Comparison of ENCODE assay signal across 15 cellular contexts in the genomic region with DNA sequence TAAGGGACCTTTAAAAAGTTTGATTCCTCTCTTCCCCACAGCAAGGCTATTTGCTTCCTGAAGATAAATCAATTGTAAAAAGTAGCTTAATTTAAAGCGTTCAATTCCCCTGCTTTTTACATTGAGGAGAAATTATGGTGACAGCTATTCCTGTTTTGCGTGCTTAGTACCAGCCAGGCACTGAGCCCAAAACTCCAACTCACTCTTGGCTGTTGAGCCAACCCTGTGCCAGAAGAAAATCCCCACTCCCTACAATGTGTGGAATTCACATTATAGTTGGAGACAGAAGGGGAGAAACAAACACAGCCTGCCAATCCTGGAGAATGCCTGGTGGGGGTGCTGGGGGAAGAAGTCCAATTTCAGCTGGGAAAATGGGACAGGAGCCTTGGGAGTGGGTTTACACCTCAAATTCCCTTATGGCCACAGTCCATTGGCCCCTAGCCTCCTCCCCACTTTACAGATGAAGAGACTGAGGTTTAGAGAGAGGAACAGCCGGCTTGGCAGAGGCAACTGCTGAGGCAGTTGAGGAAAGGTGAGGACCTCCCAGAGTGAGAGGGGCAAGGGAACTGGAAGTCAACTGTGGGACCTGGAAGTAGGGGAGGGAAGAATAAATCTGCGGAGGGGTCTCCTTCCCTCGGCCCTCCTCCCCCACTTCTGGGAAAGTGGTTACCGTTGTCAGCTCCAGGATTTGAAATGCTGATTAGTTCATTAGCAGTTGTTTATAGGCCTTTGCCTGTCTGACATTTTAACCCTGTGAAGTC. TPM values are rescaled to one million over a fixed set of nuclear protein-coding genes. Genes with fewer than 3 reads are reported as not detected.
DNase-seq lines count a peak whose midpoint lies in the region; ATAC-seq, FAIRE-seq and TF ChIP-seq lines count a peak whose summit lies in the region.
"Had no signal": no experiment of that assay in that cellular context is flagged by ENCODE, and none has a peak within 500 bp of the region (broad histone marks: within the 10 kb centered on the region; RNA-seq: fewer than 3 reads in every experiment).

No MANE protein-coding gene starts in this region.

- FAIRE-seq in keratinocyte (lab: Jason Lieb, UNC): no peak

- peaks cover 92% of the 10 kb centered on the region for H3K79me2 ChIP-seq in mammary epithelial cell (ENCODE audit: insufficient read depth, low read length)
- H3K79me2 ChIP-seq in keratinocyte (ENCODE audit: control insufficient read depth, insufficient read depth, low read length): peaks cover 79% of the 10 kb centered on the region

- CTCF ChIA-PET in mammary epithelial cell (lab: Charles Lee; ENCODE audit: low non-redundant PET): interaction anchor here (0.7 kb wide), 1 partner anchor 320 kb away, joined by 4 read pairs; no protein-coding TSS in a partner anchor

- 57% methylated on average over 6 of the region's 6 CpGs for WGBS in mammary epithelial cell (ENCODE audit: low coverage, missing lambda C conversion rate)

- peaks cover 11% of the 10 kb centered on the region for H3K36me3 ChIP-seq in mammary epithelial cell (ENCODE audit: insufficient read depth, low read length)
- peaks cover 20 to 26% of the 10 kb centered on the region in 2 experiments for H3K36me3 ChIP-seq in keratinocyte (ENCODE audit: control insufficient read depth in 2 of 2, extremely low read depth in 1 of 2, insufficient read depth in 2 of 2, low read length in 2 of 2)
- H3K36me3 ChIP-seq: transverse colon had no signal

- no peaks in the 10 kb centered on the region for H3K9me3 Mint-ChIP-seq in activated T-cell treated with anti-CD3 and anti-CD28 coated beads, Interleukin-2, amount 50 U/mL, for 72 hours
- H3K9me3 Mint-ChIP-seq in activated T-cell treated with anti-CD3 and anti-CD28 coated beads, Interleukin-2, amount 50 U/mL, for 24 hours: no peaks in the 10 kb centered on the region

- peaks cover 5% of the 10 kb centered on the region for H3K9me1 ChIP-seq in keratinocyte (ENCODE audit: control insufficient read depth, extremely low read depth, insufficient read depth, low read length)

- intact Hi-C loops in mammary epithelial cell (cut with micrococcal nuclease): no loop called here

- H3K4me2 ChIP-seq in mammary epithelial cell (ENCODE audit: insufficient read depth, low read depth, low read length) (no peak overlapping the region), keratinocyte (ENCODE audit: control insufficient read depth, extremely low read depth, insufficient read depth, low read depth, low read length) (peak overlapping the region; percentile 40)
- H3K4me2 ChIP-seq: hepatocyte had no signal

- no peak overlapping the region for H3K4me3 ChIP-seq in mammary epithelial cell (replicated peaks in 1 of 3; ENCODE audit: insufficient read depth in 1 of 3, low read depth in 2 of 3, low read length in 3 of 3)
- no peak overlapping the region for H3K4me3 ChIP-seq in keratinocyte (ENCODE audit: control insufficient read depth in 2 of 3, extremely low read depth in 1 of 3, insufficient read depth in 2 of 3, low read depth in 1 of 3, low read length in 3 of 3)
- H3K4me3 ChIP-seq: hepatocyte, transverse colon had no signal

- no peaks in the 10 kb centered on the region for H3K27me3 Mint-ChIP-seq in activated T-cell treated with anti-CD3 and anti-CD28 coated beads, Interleukin-2, amount 50 U/mL, for 72 hours (ENCODE audit: low read depth)
- peaks cover 4% of the 10 kb centered on the region for H3K27me3 Mint-ChIP-seq in activated T-cell treated with anti-CD3 and anti-CD28 coated beads, Interleukin-2, amount 50 U/mL, for 24 hours

- ATAC-seq in activated T-cell treated with anti-CD3 and anti-CD28 coated beads, Interleukin-2, amount 50 U/mL, for 72 hours (replicated peaks in 1 of 2): no peak
- ATAC-seq in GM19397 (IDR thresholded peaks at IDR 0.05; ENCODE audit: unreplicated experiment) (no peak), GM21360 (IDR thresholded peaks at IDR 0.05; ENCODE audit: unreplicated experiment) (no peak), GM19035 (IDR thresholded peaks at IDR 0.05; ENCODE audit: unreplicated experiment) (no peak)
- ATAC-seq: sciatic nerve had no signal

- peaks cover 84% of the 10 kb centered on the region for H3K4me1 Mint-ChIP-seq in activated T-cell treated with anti-CD3 and anti-CD28 coated beads, Interleukin-2, amount 50 U/mL, for 72 hours (ENCODE audit: low read depth)
- peaks cover 40% of the 10 kb centered on the region for H3K4me1 Mint-ChIP-seq in activated T-cell treated with anti-CD3 and anti-CD28 coated beads, Interleukin-2, amount 50 U/mL, for 24 hours (ENCODE audit: low read depth)

- H3K4me1 ChIP-seq in mammary epithelial cell (ENCODE audit: insufficient read depth, low read length): peaks cover 33% of the 10 kb centered on the region
- H3K4me1 ChIP-seq in keratinocyte (ENCODE audit: control insufficient read depth, extremely low read depth, insufficient read depth, low read length): peaks cover 68% of the 10 kb centered on the region

- dilution Hi-C loops in mammary epithelial cell (cut with HindIII; ENCODE audit: low sequenced_read_pairs) (loop anchor here (5.0 kb wide), 1 partner anchor 96 kb away; no protein-coding TSS in a partner anchor), keratinocyte (cut with MboI; ENCODE audit: extremely low pct_ligation_motif_present, low sequenced_read_pairs) (no loop called here)

- TF ChIP-seq CTCF in mammary epithelial cell (conservative IDR thresholded peaks at IDR 0.05 in 1 of 2, IDR thresholded peaks at IDR 0.05 in 1 of 2; ENCODE audit: extremely low read depth in 1 of 2, insufficient read depth in 1 of 2, low read depth in 1 of 2, low read length in 2 of 2) (no peak), keratinocyte (optimal IDR thresholded peaks at IDR 0.05 in 1 of 3, IDR thresholded peaks at IDR 0.05 in 1 of 3, conservative IDR thresholded peaks at IDR 0.05 in 1 of 3; ENCODE audit: extremely low read depth in 1 of 3, insufficient read depth in 2 of 3, low read length in 3 of 3) (no peak)

- H3K27ac Mint-ChIP-seq in activated T-cell treated with anti-CD3 and anti-CD28 coated beads, Interleukin-2, amount 50 U/mL, for 72 hours: peak overlapping the region; percentile 86
- H3K27ac Mint-ChIP-seq in activated T-cell treated with anti-CD3 and anti-CD28 coated beads, Interleukin-2, amount 50 U/mL, for 24 hours: no peak overlapping the region

- BruUV-seq in mammary epithelial cell (replicated peaks; lab: Mats Ljungman, UMichigan): no TSS peak

- H3K36me3 Mint-ChIP-seq in activated T-cell treated with anti-CD3 and anti-CD28 coated beads, Interleukin-2, amount 50 U/mL, for 72 hours (ENCODE audit: insufficient read depth in 2 of 2): no peaks in the 10 kb centered on the region
- H3K36me3 Mint-ChIP-seq in activated T-cell treated with anti-CD3 and anti-CD28 coated beads, Interleukin-2, amount 50 U/mL, for 24 hours (ENCODE audit: low read depth): no peaks in the 10 kb centered on the region

- H3K4me3 Mint-ChIP-seq in activated T-cell treated with anti-CD3 and anti-CD28 coated beads, Interleukin-2, amount 50 U/mL, for 72 hours: no peak overlapping the region
- no peak overlapping the region for H3K4me3 Mint-ChIP-seq in activated T-cell treated with anti-CD3 and anti-CD28 coated beads, Interleukin-2, amount 50 U/mL, for 24 hours

- H3K9ac ChIP-seq in mammary epithelial cell (ENCODE audit: insufficient read depth, low read length) (no peak overlapping the region), keratinocyte (ENCODE audit: control insufficient read depth, extremely low read depth, insufficient read depth, low read length) (peak overlapping the region; percentile 55)

- H3K27me3 ChIP-seq in mammary epithelial cell (ENCODE audit: insufficient read depth, low read length) (no peaks in the 10 kb centered on the region), keratinocyte (ENCODE audit: control insufficient read depth, extremely low read depth, insufficient read depth, low read length) (no peaks in the 10 kb centered on the region)
- H3K27me3 ChIP-seq: hepatocyte, transverse colon had no signal

- H3K9me3 ChIP-seq in mammary epithelial cell (replicated peaks; ENCODE audit: insufficient read depth, low read length): no peaks in the 10 kb centered on the region
- H3K9me3 ChIP-seq in keratinocyte (ENCODE audit: control insufficient read depth, low read depth, low read length): no peaks in the 10 kb centered on the region
- H3K9me3 ChIP-seq: transverse colon had no signal

- H4K20me1 ChIP-seq in mammary epithelial cell (ENCODE audit: insufficient read depth, low read length): no peaks in the 10 kb centered on the region
- H4K20me1 ChIP-seq in keratinocyte (ENCODE audit: control insufficient read depth, extremely low read depth, insufficient read depth, low read length): no peaks in the 10 kb centered on the region

- H2AFZ ChIP-seq in mammary epithelial cell (ENCODE audit: low read depth, low read length) (no peak overlapping the region), keratinocyte (ENCODE audit: control insufficient read depth, low read length) (no peak overlapping the region)
- H2AFZ ChIP-seq: hepatocyte had no signal

- H3K27ac ChIP-seq in mammary epithelial cell (ENCODE audit: insufficient read depth, low read depth, low read length) (peak overlapping the region; percentile 34), keratinocyte (ENCODE audit: control insufficient read depth, insufficient read depth, low read length) (peak overlapping the region; percentile 99), temporal lobe (ENCODE audit: low read depth, low read length) (peak overlapping the region; percentile 92)
- H3K27ac ChIP-seq: hepatocyte, transverse colon had no signal

- in situ Hi-C loops in mammary epithelial cell (cut with MboI; ENCODE audit: low sequenced_read_pairs in 2 of 2): no loop called here

- DNase-seq in activated T-cell treated with anti-CD3 and anti-CD28 coated beads, Interleukin-2, amount 50 U/mL, for 72 hours: no peak
- DNase-seq in activated T-cell treated with anti-CD3 and anti-CD28 coated beads, Interleukin-2, amount 50 U/mL, for 24 hours: no peak
- DNase-seq in mammary epithelial cell (no peak), keratinocyte (ENCODE audit: low read depth, low spot score) (no peak)
- DNase-seq: DMS53, MV-4-11, NCI-H526, SHP77 treated with DMSO at 0.1 percent for 48 hours, transverse colon had no signal

RNA-seq across cellular contexts. Expression of a gene that starts 26.1 kb away (rescaled TPM):
- 1 to 10 TPM; 5.2 to 8.6 TPM for total RNA-seq in activated T-cell treated with anti-CD3 and anti-CD28 coated beads, Interleukin-2, amount 50 U/mL, for 72 hours
- total RNA-seq in mammary epithelial cell (100 to 1,000 TPM; 355 to 369 TPM), temporal lobe (2.2 TPM)
- polyA plus RNA-seq in mammary epithelial cell (206 TPM), keratinocyte (247 to 378 TPM (median 285 TPM) in 3 replicates)
- polyA minus RNA-seq in mammary epithelial cell (520 TPM), keratinocyte (372 to 655 TPM (median 505 TPM) in 3 replicates)
- polyA plus RNA-seq in keratinocyte (2011; ENCODE audit: low read depth): 235 TPM
- 72.2 and 103 TPM in 2 replicates for polyA plus RNA-seq in keratinocyte (2011; cell fraction: cytosol; rRNA removed)
- 746 and 761 TPM in 2 replicates for polyA plus RNA-seq in keratinocyte (2011; cell fraction: nucleus; rRNA removed)
- polyA plus RNA-seq in keratinocyte (2012; ENCODE audit: low replicate concordance): 259 and 286 TPM in 2 replicates
- polyA minus RNA-seq in keratinocyte (2011; cell fraction: cytosol; rRNA and poly(A)+ RNA removed): 399 TPM
- polyA minus RNA-seq in keratinocyte (2011; cell fraction: nucleus; rRNA and poly(A)+ RNA removed): 732 and 1,291 TPM in 2 replicates

Comparison
In these comparisons a context has a peak if more than half of its experiments do, and no peak if none do; other contexts are left out.
1. H3K27ac ChIP-seq: peak in every context shown above with its lines; median percentile 99 in keratinocyte; 92 in temporal lobe; 34 in mammary epithelial cell.
2. RNA of a gene that starts 26.1 kb away (total RNA-seq): 355 to 369 TPM in mammary epithelial cell; 5.2 to 8.6 TPM in activated T-cell treated with anti-CD3 and anti-CD28 coated beads, Interleukin-2, amount 50 U/mL, for 72 hours and 2.2 TPM in temporal lobe (single experiment); every median in the first group is over 10 times any median in the second.